Comparison of ENCODE assay signal across 1 cellular context in genomic region chr6:166005846-166006592, GRCh38.
TF ChIP-seq lines count a peak whose summit lies in the region.

No MANE protein-coding gene starts in this region.

TF ChIP-seq in HEK293, 187 proteins besides CTCF, POLR2A, EP300 and RAD21 (continued from another document and continues in another):
- TF ChIP-seq, protein P1, sequence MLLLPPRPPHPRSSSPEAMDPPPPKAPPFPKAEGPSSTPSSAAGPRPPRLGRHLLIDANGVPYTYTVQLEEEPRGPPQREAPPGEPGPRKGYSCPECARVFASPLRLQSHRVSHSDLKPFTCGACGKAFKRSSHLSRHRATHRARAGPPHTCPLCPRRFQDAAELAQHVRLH (tag by site-specific recombination; IDR thresholded peaks at IDR 0.05), result no peak
- peak; percentile 71 for TF ChIP-seq ZNF660 (tag by site-specific recombination; IDR thresholded peaks at IDR 0.05)
- no peak for TF ChIP-seq ZNF596 (tag by site-specific recombination; IDR thresholded peaks at IDR 0.05)
- peak; percentile 64 for TF ChIP-seq ZEB2 (tag by site-specific recombination; IDR thresholded peaks at IDR 0.05)
- 0 out of 2 replicates have a peak, but pooled peaks have one; percentile 29 for TF ChIP-seq ZNF768 (tag by site-specific recombination; IDR thresholded peaks at IDR 0.05)
- no peak for TF ChIP-seq HOXD13 (CRISPR knock-in tag; IDR thresholded peaks at IDR 0.05; ENCODE audit: borderline replicate concordance)
- TF ChIP-seq ZNF558 (tag by site-specific recombination; IDR thresholded peaks at IDR 0.05), result no peak
- TF ChIP-seq, protein P2, sequence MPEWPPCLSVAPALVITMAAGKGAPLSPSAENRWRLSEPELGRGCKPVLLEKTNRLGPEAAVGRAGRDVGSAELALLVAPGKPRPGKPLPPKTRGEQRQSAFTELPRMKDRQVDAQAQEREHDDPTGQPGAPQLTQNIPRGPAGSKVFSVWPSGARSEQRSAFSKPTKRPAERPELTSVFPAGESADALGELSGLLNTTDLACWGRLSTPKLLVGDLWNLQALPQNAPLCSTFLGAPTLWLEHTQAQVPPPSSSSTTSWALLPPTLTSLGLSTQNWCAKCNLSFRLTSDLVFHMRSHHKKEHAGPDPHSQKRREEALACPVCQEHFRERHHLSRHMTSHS (tag by site-specific recombination; IDR thresholded peaks at IDR 0.05), result no peak
- TF ChIP-seq, protein P3, sequence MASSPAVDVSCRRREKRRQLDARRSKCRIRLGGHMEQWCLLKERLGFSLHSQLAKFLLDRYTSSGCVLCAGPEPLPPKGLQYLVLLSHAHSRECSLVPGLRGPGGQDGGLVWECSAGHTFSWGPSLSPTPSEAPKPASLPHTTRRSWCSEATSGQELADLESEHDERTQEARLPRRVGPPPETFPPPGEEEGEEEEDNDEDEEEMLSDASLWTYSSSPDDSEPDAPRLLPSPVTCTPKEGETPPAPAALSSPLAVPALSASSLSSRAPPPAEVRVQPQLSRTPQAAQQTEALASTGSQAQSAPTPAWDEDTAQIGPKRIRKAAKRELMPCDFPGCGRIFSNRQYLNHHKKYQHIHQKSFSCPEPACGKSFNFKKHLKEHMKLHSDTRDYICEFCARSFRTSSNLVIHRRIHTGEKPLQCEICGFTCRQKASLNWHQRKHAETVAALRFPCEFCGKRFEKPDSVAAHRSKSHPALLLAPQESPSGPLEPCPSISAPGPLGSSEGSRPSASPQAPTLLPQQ (tag by site-specific recombination; IDR thresholded peaks at IDR 0.05), result no peak
- peak; percentile 65; the same call in 1 of the 2 replicates for TF ChIP-seq ZNF391 (tag by site-specific recombination; IDR thresholded peaks at IDR 0.05; ENCODE audit: borderline replicate concordance, low read depth)
- TF ChIP-seq ZNF571 (tag by site-specific recombination; IDR thresholded peaks at IDR 0.05), result no peak
- TF ChIP-seq ZNF701 (tag by site-specific recombination; IDR thresholded peaks at IDR 0.05), result no peak
- TF ChIP-seq ZNF654 (tag by site-specific recombination; IDR thresholded peaks at IDR 0.05; ENCODE audit: low read depth), result no peak
- no peak for TF ChIP-seq ZNF133 (tag by site-specific recombination; IDR thresholded peaks at IDR 0.05)
- no peak for TF ChIP-seq ZNF302 (tag by site-specific recombination; IDR thresholded peaks at IDR 0.05; ENCODE audit: low read depth)
- peak; percentile 63; the same call in 1 of the 2 replicates for TF ChIP-seq ZNF777 (tag by site-specific recombination; IDR thresholded peaks at IDR 0.05; ENCODE audit: borderline replicate concordance)
- TF ChIP-seq, protein P4, sequence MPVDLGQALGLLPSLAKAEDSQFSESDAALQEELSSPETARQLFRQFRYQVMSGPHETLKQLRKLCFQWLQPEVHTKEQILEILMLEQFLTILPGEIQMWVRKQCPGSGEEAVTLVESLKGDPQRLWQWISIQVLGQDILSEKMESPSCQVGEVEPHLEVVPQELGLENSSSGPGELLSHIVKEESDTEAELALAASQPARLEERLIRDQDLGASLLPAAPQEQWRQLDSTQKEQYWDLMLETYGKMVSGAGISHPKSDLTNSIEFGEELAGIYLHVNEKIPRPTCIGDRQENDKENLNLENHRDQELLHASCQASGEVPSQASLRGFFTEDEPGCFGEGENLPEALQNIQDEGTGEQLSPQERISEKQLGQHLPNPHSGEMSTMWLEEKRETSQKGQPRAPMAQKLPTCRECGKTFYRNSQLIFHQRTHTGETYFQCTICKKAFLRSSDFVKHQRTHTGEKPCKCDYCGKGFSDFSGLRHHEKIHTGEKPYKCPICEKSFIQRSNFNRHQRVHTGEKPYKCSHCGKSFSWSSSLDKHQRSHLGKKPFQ (tag by site-specific recombination; IDR thresholded peaks at IDR 0.05), result no peak
- TF ChIP-seq ZNF211 (tag by site-specific recombination; IDR thresholded peaks at IDR 0.05; ENCODE audit: low read depth), result no peak
- peak; percentile 70 for TF ChIP-seq ZNF335 (tag by site-specific recombination; conservative IDR thresholded peaks at IDR 0.05)
- TF ChIP-seq SP3 (tag by site-specific recombination; IDR thresholded peaks at IDR 0.05), result 0 out of 2 replicates have a peak, but pooled peaks have one; percentile 20
- TF ChIP-seq HOXC10 (CRISPR knock-in tag; IDR thresholded peaks at IDR 0.05), result peak; percentile 94; the same call in 1 of the 2 replicates
- TF ChIP-seq ZFHX2 (tag by site-specific recombination; conservative IDR thresholded peaks at IDR 0.05), result peak; percentile 80
- TF ChIP-seq ZNF521 (tag by site-specific recombination; IDR thresholded peaks at IDR 0.05), result no peak
- TF ChIP-seq ZNF341 (tag by site-specific recombination; IDR thresholded peaks at IDR 0.05; ENCODE audit: low read depth), result no peak; the same call in 1 of the 2 replicates
- peak; percentile 29; the same call in 1 of the 2 replicates for TF ChIP-seq ZNF324 (tag by site-specific recombination; IDR thresholded peaks at IDR 0.05)
- TF ChIP-seq ZNF426 (tag by site-specific recombination; IDR thresholded peaks at IDR 0.05), result no peak
- TF ChIP-seq, protein P5, sequence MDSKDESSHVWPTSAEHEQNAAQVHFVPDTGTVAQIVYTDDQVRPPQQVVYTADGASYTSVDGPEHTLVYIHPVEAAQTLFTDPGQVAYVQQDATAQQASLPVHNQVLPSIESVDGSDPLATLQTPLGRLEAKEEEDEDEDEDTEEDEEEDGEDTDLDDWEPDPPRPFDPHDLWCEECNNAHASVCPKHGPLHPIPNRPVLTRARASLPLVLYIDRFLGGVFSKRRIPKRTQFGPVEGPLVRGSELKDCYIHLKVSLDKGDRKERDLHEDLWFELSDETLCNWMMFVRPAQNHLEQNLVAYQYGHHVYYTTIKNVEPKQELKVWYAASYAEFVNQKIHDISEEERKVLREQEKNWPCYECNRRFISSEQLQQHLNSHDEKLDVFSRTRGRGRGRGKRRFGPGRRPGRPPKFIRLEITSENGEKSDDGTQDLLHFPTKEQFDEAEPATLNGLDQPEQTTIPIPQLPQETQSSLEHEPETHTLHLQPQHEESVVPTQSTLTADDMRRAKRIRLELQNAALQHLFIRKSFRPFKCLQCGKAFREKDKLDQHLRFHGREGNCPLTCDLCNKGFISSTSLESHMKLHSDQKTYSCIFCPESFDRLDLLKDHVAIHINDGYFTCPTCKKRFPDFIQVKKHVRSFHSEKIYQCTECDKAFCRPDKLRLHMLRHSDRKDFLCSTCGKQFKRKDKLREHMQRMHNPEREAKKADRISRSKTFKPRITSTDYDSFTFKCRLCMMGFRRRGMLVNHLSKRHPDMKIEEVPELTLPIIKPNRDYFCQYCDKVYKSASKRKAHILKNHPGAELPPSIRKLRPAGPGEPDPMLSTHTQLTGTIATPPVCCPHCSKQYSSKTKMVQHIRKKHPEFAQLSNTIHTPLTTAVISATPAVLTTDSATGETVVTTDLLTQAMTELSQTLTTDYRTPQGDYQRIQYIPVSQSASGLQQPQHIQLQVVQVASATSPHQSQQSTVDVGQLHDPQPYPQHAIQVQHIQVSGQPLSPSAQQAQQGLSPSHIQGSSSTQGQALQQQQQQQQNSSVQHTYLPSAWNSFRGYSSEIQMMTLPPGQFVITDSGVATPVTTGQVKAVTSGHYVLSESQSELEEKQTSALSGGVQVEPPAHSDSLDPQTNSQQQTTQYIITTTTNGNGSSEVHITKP (tag by site-specific recombination; IDR thresholded peaks at IDR 0.05), result 0 out of 2 replicates have a peak, but pooled peaks have one; percentile 38
- TF ChIP-seq ZNF518A (tag by site-specific recombination; conservative IDR thresholded peaks at IDR 0.05; ENCODE audit: low read depth), result no peak
- TF ChIP-seq ZNF561 (tag by site-specific recombination; IDR thresholded peaks at IDR 0.05; ENCODE audit: borderline replicate concordance), result 0 out of 2 replicates have a peak, but pooled peaks have one; percentile 85
- no peak for TF ChIP-seq MYNN (tag by site-specific recombination; IDR thresholded peaks at IDR 0.05; ENCODE audit: borderline replicate concordance)
- TF ChIP-seq ZNF138 (tag by site-specific recombination; IDR thresholded peaks at IDR 0.05; ENCODE audit: borderline replicate concordance), result no peak
- no peak for TF ChIP-seq KLF9 (tag by site-specific recombination; IDR thresholded peaks at IDR 0.05; ENCODE audit: low read depth)
- TF ChIP-seq PRDM2 (tag by site-specific recombination; IDR thresholded peaks at IDR 0.05; ENCODE audit: borderline replicate concordance), result no peak
- TF ChIP-seq BCL11A (tag by site-specific recombination; IDR thresholded peaks at IDR 0.05; ENCODE audit: low read depth), result no peak
- TF ChIP-seq, protein P6, sequence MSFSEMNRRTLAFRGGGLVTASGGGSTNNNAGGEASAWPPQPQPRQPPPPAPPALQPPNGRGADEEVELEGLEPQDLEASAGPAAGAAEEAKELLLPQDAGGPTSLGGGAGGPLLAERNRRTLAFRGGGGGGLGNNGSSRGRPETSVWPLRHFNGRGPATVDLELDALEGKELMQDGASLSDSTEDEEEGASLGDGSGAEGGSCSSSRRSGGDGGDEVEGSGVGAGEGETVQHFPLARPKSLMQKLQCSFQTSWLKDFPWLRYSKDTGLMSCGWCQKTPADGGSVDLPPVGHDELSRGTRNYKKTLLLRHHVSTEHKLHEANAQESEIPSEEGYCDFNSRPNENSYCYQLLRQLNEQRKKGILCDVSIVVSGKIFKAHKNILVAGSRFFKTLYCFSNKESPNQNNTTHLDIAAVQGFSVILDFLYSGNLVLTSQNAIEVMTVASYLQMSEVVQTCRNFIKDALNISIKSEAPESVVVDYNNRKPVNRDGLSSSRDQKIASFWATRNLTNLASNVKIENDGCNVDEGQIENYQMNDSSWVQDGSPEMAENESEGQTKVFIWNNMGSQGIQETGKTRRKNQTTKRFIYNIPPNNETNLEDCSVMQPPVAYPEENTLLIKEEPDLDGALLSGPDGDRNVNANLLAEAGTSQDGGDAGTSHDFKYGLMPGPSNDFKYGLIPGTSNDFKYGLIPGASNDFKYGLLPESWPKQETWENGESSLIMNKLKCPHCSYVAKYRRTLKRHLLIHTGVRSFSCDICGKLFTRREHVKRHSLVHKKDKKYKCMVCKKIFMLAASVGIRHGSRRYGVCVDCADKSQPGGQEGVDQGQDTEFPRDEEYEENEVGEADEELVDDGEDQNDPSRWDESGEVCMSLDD (tag by site-specific recombination; IDR thresholded peaks at IDR 0.05), result peak; percentile 33; the same call in 1 of the 2 replicates
- peak; percentile 41 for TF ChIP-seq SP2 (tag by site-specific recombination; IDR thresholded peaks at IDR 0.05)
- TF ChIP-seq ZNF24 (tag by site-specific recombination; IDR thresholded peaks at IDR 0.05), result peak; percentile 43; the same call in 1 of the 2 replicates
